Comparison of ENCODE assay signal across 1 cellular context in the genomic region with DNA sequence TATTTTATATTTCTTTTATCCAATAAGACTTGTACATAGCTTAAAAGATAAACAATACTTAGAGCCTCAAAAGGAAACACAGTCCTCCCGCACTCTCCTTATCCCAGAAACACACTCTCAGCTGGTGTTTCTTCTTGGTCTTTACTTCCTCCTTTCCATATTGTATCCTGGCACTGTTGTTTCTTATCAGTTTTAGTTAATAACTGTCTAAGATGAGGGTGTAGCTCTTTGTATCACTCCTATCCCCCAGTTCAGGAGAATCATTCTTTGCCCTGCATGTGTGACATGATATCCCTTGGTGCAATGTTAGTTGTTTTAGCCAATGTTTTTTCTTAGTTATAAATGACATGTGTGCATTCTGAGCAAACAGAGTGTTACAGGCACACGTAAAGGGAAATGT.
TF ChIP-seq lines count a peak whose summit lies in the region.

No MANE protein-coding gene starts in this region.

TF ChIP-seq in GM23338, 12 proteins besides CTCF, POLR2A, EP300 and RAD21 (continued from another document):
- TF ChIP-seq, protein P1, sequence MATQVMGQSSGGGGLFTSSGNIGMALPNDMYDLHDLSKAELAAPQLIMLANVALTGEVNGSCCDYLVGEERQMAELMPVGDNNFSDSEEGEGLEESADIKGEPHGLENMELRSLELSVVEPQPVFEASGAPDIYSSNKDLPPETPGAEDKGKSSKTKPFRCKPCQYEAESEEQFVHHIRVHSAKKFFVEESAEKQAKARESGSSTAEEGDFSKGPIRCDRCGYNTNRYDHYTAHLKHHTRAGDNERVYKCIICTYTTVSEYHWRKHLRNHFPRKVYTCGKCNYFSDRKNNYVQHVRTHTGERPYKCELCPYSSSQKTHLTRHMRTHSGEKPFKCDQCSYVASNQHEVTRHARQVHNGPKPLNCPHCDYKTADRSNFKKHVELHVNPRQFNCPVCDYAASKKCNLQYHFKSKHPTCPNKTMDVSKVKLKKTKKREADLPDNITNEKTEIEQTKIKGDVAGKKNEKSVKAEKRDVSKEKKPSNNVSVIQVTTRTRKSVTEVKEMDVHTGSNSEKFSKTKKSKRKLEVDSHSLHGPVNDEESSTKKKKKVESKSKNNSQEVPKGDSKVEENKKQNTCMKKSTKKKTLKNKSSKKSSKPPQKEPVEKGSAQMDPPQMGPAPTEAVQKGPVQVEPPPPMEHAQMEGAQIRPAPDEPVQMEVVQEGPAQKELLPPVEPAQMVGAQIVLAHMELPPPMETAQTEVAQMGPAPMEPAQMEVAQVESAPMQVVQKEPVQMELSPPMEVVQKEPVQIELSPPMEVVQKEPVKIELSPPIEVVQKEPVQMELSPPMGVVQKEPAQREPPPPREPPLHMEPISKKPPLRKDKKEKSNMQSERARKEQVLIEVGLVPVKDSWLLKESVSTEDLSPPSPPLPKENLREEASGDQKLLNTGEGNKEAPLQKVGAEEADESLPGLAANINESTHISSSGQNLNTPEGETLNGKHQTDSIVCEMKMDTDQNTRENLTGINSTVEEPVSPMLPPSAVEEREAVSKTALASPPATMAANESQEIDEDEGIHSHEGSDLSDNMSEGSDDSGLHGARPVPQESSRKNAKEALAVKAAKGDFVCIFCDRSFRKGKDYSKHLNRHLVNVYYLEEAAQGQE (IDR thresholded peaks at IDR 0.05; ENCODE audit: unreplicated experiment): no peak
- TF ChIP-seq STAT1 (IDR thresholded peaks at IDR 0.05; ENCODE audit: unreplicated experiment) (no peak), ZNF331 (CRISPR knock-in tag; IDR thresholded peaks at IDR 0.05; ENCODE audit: low read depth) (no peak), CREB1 (CRISPR knock-in tag; IDR thresholded peaks at IDR 0.05; ENCODE audit: low read depth) (no peak), EZH2phosphoT487 (IDR thresholded peaks at IDR 0.05; ENCODE audit: unreplicated experiment) (no peak), ZNF114 (CRISPR knock-in tag; IDR thresholded peaks at IDR 0.05) (no peak), NANOG (IDR thresholded peaks at IDR 0.05; ENCODE audit: borderline replicate concordance) (no peak), JUNB (IDR thresholded peaks at IDR 0.05; ENCODE audit: unreplicated experiment) (no peak), EZH2 (IDR thresholded peaks at IDR 0.05; ENCODE audit: low read depth, unreplicated experiment) (no peak), POLR2AphosphoS5 (IDR thresholded peaks at IDR 0.05; ENCODE audit: low read depth) (no peak)
- TF ChIP-seq, protein P2, sequence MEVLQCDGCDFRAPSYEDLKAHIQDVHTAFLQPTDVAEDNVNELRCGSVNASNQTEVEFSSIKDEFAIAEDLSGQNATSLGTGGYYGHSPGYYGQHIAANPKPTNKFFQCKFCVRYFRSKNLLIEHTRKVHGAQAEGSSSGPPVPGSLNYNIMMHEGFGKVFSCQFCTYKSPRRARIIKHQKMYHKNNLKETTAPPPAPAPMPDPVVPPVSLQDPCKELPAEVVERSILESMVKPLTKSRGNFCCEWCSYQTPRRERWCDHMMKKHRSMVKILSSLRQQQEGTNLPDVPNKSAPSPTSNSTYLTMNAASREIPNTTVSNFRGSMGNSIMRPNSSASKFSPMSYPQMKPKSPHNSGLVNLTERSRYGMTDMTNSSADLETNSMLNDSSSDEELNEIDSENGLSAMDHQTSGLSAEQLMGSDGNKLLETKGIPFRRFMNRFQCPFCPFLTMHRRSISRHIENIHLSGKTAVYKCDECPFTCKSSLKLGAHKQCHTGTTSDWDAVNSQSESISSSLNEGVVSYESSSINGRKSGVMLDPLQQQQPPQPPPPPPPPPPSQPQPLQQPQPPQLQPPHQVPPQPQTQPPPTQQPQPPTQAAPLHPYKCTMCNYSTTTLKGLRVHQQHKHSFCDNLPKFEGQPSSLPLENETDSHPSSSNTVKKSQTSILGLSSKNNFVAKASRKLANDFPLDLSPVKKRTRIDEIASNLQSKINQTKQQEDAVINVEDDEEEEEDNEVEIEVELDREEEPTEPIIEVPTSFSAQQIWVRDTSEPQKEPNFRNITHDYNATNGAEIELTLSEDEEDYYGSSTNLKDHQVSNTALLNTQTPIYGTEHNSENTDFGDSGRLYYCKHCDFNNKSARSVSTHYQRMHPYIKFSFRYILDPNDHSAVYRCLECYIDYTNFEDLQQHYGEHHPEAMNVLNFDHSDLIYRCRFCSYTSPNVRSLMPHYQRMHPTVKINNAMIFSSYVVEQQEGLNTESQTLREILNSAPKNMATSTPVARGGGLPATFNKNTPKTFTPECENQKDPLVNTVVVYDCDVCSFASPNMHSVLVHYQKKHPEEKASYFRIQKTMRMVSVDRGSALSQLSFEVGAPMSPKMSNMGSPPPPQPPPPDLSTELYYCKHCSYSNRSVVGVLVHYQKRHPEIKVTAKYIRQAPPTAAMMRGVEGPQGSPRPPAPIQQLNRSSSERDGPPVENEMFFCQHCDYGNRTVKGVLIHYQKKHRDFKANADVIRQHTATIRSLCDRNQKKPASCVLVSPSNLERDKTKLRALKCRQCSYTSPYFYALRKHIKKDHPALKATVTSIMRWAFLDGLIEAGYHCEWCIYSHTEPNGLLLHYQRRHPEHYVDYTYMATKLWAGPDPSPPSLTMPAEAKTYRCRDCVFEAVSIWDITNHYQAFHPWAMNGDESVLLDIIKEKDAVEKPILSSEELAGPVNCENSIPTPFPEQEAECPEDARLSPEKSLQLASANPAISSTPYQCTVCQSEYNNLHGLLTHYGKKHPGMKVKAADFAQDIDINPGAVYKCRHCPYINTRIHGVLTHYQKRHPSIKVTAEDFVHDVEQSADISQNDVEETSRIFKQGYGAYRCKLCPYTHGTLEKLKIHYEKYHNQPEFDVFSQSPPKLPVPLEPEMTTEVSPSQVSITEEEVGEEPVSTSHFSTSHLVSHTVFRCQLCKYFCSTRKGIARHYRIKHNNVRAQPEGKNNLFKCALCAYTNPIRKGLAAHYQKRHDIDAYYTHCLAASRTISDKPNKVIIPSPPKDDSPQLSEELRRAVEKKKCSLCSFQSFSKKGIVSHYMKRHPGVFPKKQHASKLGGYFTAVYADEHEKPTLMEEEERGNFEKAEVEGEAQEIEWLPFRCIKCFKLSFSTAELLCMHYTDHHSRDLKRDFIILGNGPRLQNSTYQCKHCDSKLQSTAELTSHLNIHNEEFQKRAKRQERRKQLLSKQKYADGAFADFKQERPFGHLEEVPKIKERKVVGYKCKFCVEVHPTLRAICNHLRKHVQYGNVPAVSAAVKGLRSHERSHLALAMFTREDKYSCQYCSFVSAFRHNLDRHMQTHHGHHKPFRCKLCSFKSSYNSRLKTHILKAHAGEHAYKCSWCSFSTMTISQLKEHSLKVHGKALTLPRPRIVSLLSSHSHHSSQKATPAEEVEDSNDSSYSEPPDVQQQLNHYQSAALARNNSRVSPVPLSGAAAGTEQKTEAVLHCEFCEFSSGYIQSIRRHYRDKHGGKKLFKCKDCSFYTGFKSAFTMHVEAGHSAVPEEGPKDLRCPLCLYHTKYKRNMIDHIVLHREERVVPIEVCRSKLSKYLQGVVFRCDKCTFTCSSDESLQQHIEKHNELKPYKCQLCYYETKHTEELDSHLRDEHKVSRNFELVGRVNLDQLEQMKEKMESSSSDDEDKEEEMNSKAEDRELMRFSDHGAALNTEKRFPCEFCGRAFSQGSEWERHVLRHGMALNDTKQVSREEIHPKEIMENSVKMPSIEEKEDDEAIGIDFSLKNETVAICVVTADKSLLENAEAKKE (CRISPR knock-in tag; IDR thresholded peaks at IDR 0.05): no peak
TF ChIP-seq in GM23338: peak in this region for 0.
